1 cellular context compared by ENCODE assay signal in the genomic region with DNA sequence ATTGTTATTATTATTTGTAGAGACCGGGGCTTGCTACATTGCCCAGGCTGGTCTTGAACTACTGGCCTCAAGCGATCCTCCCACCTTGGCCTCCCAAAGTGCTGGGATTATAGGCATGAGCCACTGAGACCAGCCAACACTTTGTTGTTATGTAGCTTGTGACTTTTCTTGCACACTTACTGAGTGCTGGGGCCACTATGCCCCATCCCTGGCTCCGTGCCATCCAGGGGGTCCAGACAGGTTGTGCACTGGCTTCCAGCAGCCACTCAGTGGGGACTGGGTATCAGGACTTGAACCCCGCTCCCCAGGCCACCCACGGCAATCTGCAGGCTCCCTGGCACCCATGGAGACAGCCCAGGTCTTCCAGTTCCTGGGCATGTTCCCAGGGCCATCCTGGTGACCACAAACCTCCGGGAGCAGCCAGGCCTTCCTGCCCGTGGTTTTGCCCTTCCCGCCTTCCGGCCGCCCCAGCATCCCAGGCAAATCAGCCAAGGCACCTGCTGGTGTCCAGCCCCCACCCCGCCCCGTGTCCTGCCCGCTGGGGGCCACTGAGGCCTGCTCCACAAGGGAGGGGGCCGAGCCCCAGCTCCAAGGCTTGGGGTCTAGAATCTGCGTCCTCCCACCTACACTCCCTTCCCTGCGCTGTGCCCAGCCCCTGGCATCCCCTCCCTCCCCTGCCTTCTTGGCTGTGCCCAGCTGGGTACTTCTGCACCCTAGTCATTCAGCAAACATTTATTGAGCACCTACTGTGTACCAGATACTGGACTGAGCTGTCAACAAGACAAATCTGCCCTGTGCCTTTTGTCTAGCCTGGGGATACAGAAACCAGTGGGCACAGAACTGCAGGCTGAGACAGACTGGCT.
TF ChIP-seq lines count a peak whose summit lies in the region.

No MANE protein-coding gene starts in this region.

TF ChIP-seq in HepG2, 621 proteins besides CTCF, POLR2A, EP300 and RAD21 (continued from another document and continues in another):
- TF ChIP-seq, protein P1, sequence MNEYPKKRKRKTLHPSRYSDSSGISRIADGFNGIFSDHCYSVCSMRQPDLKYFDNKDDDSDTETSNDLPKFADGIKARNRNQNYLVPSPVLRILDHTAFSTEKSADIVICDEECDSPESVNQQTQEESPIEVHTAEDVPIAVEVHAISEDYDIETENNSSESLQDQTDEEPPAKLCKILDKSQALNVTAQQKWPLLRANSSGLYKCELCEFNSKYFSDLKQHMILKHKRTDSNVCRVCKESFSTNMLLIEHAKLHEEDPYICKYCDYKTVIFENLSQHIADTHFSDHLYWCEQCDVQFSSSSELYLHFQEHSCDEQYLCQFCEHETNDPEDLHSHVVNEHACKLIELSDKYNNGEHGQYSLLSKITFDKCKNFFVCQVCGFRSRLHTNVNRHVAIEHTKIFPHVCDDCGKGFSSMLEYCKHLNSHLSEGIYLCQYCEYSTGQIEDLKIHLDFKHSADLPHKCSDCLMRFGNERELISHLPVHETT (CRISPR knock-in tag; conservative IDR thresholded peaks at IDR 0.05) = no peak; the same call in 1 of the 2 replicates
- 0 out of 2 replicates have a peak, but pooled peaks have one; percentile 17 for TF ChIP-seq ZNF563 (CRISPR knock-in tag; IDR thresholded peaks at IDR 0.05)
- peak; percentile 10; the same call in 1 of the 2 replicates for TF ChIP-seq ZNF747 (CRISPR knock-in tag; IDR thresholded peaks at IDR 0.05; ENCODE audit: borderline replicate concordance)
- TF ChIP-seq ZNF749 (CRISPR knock-in tag; IDR thresholded peaks at IDR 0.05; ENCODE audit: borderline replicate concordance) = no peak
- no peak for TF ChIP-seq ZBTB1 (CRISPR knock-in tag; IDR thresholded peaks at IDR 0.05; ENCODE audit: borderline replicate concordance)
- no peak for TF ChIP-seq MAFG (CRISPR knock-in tag; IDR thresholded peaks at IDR 0.05)
- TF ChIP-seq ZNF841 (CRISPR knock-in tag; IDR thresholded peaks at IDR 0.05; ENCODE audit: borderline replicate concordance) = no peak
- TF ChIP-seq ZFX (CRISPR knock-in tag; IDR thresholded peaks at IDR 0.05; ENCODE audit: low read depth) = no peak; the same call in none of the 2 replicates
- TF ChIP-seq SOX6 (IDR thresholded peaks at IDR 0.05) = no peak
- TF ChIP-seq SOX6 (CRISPR knock-in tag; IDR thresholded peaks at IDR 0.05) = no peak
- TF ChIP-seq, protein P2, sequence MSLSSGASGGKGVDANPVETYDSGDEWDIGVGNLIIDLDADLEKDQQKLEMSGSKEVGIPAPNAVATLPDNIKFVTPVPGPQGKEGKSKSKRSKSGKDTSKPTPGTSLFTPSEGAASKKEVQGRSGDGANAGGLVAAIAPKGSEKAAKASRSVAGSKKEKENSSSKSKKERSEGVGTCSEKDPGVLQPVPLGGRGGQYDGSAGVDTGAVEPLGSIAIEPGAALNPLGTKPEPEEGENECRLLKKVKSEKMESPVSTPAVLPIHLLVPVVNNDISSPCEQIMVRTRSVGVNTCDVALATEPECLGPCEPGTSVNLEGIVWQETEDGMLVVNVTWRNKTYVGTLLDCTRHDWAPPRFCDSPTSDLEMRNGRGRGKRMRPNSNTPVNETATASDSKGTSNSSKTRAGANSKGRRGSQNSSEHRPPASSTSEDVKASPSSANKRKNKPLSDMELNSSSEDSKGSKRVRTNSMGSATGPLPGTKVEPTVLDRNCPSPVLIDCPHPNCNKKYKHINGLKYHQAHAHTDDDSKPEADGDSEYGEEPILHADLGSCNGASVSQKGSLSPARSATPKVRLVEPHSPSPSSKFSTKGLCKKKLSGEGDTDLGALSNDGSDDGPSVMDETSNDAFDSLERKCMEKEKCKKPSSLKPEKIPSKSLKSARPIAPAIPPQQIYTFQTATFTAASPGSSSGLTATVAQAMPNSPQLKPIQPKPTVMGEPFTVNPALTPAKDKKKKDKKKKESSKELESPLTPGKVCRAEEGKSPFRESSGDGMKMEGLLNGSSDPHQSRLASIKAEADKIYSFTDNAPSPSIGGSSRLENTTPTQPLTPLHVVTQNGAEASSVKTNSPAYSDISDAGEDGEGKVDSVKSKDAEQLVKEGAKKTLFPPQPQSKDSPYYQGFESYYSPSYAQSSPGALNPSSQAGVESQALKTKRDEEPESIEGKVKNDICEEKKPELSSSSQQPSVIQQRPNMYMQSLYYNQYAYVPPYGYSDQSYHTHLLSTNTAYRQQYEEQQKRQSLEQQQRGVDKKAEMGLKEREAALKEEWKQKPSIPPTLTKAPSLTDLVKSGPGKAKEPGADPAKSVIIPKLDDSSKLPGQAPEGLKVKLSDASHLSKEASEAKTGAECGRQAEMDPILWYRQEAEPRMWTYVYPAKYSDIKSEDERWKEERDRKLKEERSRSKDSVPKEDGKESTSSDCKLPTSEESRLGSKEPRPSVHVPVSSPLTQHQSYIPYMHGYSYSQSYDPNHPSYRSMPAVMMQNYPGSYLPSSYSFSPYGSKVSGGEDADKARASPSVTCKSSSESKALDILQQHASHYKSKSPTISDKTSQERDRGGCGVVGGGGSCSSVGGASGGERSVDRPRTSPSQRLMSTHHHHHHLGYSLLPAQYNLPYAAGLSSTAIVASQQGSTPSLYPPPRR (CRISPR knock-in tag; IDR thresholded peaks at IDR 0.05; ENCODE audit: borderline replicate concordance) = no peak
- TF ChIP-seq ATF7 (IDR thresholded peaks at IDR 0.05) = no peak
- TF ChIP-seq ATF7 (CRISPR knock-in tag; IDR thresholded peaks at IDR 0.05) = no peak
- no peak for TF ChIP-seq ZMAT3 (CRISPR knock-in tag; conservative IDR thresholded peaks at IDR 0.05)
- TF ChIP-seq XBP1 (CRISPR knock-in tag; IDR thresholded peaks at IDR 0.05) = no peak
- no peak for TF ChIP-seq HOXD1 (CRISPR knock-in tag; IDR thresholded peaks at IDR 0.05)
- no peak for TF ChIP-seq MIER3 (CRISPR knock-in tag; IDR thresholded peaks at IDR 0.05; ENCODE audit: borderline replicate concordance)
- TF ChIP-seq HMGA1 (CRISPR knock-in tag; conservative IDR thresholded peaks at IDR 0.05) = no peak
- no peak for TF ChIP-seq ATF5 (CRISPR knock-in tag; IDR thresholded peaks at IDR 0.05; ENCODE audit: low read depth)
- TF ChIP-seq NCOA5 (CRISPR knock-in tag; IDR thresholded peaks at IDR 0.05) = no peak
- TF ChIP-seq SYNCRIP (IDR thresholded peaks at IDR 0.05; ENCODE audit: insufficient read depth, low read depth, low read length) = no peak
- no peak for TF ChIP-seq HNF1A (IDR thresholded peaks at IDR 0.05; ENCODE audit: low read depth)
- TF ChIP-seq HNF1A (CRISPR knock-in tag; IDR thresholded peaks at IDR 0.05; ENCODE audit: borderline replicate concordance) = no peak; the same call in 1 of the 2 replicates
- TF ChIP-seq ZNF431 (CRISPR knock-in tag; IDR thresholded peaks at IDR 0.05; ENCODE audit: borderline replicate concordance, low read depth) = no peak
- no peak for TF ChIP-seq MXD4 (CRISPR knock-in tag; IDR thresholded peaks at IDR 0.05)
- TF ChIP-seq NFATC3 (CRISPR knock-in tag; IDR thresholded peaks at IDR 0.05) = no peak
- no peak for TF ChIP-seq FOSL1 (CRISPR knock-in tag; IDR thresholded peaks at IDR 0.05; ENCODE audit: borderline replicate concordance)
- no peak for TF ChIP-seq PCBP2 (optimal IDR thresholded peaks at IDR 0.05; ENCODE audit: low read depth, low read length, poor library complexity, severe bottlenecking)
- peak; percentile 59; the same call in 1 of the 2 replicates for TF ChIP-seq ZNF580 (CRISPR knock-in tag; IDR thresholded peaks at IDR 0.05; ENCODE audit: borderline replicate concordance, low read depth)
- TF ChIP-seq ZNF816 (CRISPR knock-in tag; IDR thresholded peaks at IDR 0.05; ENCODE audit: borderline replicate concordance) = no peak
- no peak for TF ChIP-seq SRY (CRISPR knock-in tag; IDR thresholded peaks at IDR 0.05)
- no peak for TF ChIP-seq IKZF5 (CRISPR knock-in tag; IDR thresholded peaks at IDR 0.05)
- TF ChIP-seq, protein P3, sequence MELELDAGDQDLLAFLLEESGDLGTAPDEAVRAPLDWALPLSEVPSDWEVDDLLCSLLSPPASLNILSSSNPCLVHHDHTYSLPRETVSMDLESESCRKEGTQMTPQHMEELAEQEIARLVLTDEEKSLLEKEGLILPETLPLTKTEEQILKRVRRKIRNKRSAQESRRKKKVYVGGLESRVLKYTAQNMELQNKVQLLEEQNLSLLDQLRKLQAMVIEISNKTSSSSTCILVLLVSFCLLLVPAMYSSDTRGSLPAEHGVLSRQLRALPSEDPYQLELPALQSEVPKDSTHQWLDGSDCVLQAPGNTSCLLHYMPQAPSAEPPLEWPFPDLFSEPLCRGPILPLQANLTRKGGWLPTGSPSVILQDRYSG (CRISPR knock-in tag; IDR thresholded peaks at IDR 0.05) = no peak
- no peak for TF ChIP-seq ZFP82 (CRISPR knock-in tag; IDR thresholded peaks at IDR 0.05; ENCODE audit: borderline replicate concordance)
- no peak for TF ChIP-seq MYC (CRISPR knock-in tag; IDR thresholded peaks at IDR 0.05; ENCODE audit: borderline replicate concordance)
- TF ChIP-seq ARID2 (CRISPR knock-in tag; IDR thresholded peaks at IDR 0.05; ENCODE audit: borderline replicate concordance) = peak; percentile 69; the same call in 1 of the 2 replicates
- TF ChIP-seq MAFF (IDR thresholded peaks at IDR 0.05; ENCODE audit: low read depth, low read length) = no peak
- TF ChIP-seq ZEB1 (IDR thresholded peaks at IDR 0.05; ENCODE audit: insufficient replicate concordance, low read depth) = no peak
- TF ChIP-seq CCAR2 (optimal IDR thresholded peaks at IDR 0.05; ENCODE audit: low read depth, low read length) = no peak
- TF ChIP-seq ZNF766 (CRISPR knock-in tag; IDR thresholded peaks at IDR 0.05; ENCODE audit: borderline replicate concordance) = no peak
- peak; percentile 7; the same call in 1 of the 2 replicates for TF ChIP-seq RARA (CRISPR knock-in tag; IDR thresholded peaks at IDR 0.05)
- TF ChIP-seq ZNF20 (CRISPR knock-in tag; IDR thresholded peaks at IDR 0.05) = no peak
- TF ChIP-seq ZNF205 (CRISPR knock-in tag; IDR thresholded peaks at IDR 0.05) = no peak
- TF ChIP-seq YY1 (IDR thresholded peaks at IDR 0.05; ENCODE audit: insufficient read depth, insufficient replicate concordance, low read depth, low read length) = no peak
- peak; percentile 75 for TF ChIP-seq GABPB1 (CRISPR knock-in tag; IDR thresholded peaks at IDR 0.05)
- no peak for TF ChIP-seq ZNF235 (CRISPR knock-in tag; IDR thresholded peaks at IDR 0.05; ENCODE audit: borderline replicate concordance)
- no peak for TF ChIP-seq RFXAP (CRISPR knock-in tag; IDR thresholded peaks at IDR 0.05; ENCODE audit: borderline replicate concordance)
- TF ChIP-seq HNF4G (IDR thresholded peaks at IDR 0.05; ENCODE audit: borderline replicate concordance, low read depth, low read length) = no peak
- peak; percentile 29; the same call in 1 of the 2 replicates for TF ChIP-seq HNF4G (CRISPR knock-in tag; IDR thresholded peaks at IDR 0.05; ENCODE audit: borderline replicate concordance, low read depth)
- TF ChIP-seq, protein P4, sequence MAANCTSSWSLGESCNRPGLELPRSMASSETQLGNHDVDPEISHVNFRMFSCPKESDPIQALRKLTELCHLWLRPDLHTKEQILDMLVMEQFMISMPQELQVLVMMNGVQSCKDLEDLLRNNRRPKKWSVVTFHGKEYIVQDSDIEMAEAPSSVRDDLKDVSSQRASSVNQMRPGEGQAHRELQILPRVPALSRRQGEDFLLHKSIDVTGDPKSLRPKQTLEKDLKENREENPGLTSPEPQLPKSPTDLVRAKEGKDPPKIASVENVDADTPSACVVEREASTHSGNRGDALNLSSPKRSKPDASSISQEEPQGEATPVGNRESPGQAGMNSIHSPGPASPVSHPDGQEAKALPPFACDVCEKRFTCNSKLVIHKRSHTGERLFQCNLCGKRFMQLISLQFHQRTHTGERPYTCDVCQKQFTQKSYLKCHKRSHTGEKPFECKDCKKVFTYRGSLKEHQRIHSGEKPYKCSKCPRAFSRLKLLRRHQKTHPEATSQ (CRISPR knock-in tag; IDR thresholded peaks at IDR 0.05; ENCODE audit: borderline replicate concordance) = no peak
